8 cellular contexts compared by ENCODE assay signal in genomic region chr9:66267684-66268083, GRCh38.
DNase-seq lines count a peak whose midpoint lies in the region; ATAC-seq, FAIRE-seq and TF ChIP-seq lines count a peak whose summit lies in the region.
"Not testable (repeated sequence)": the region's sequence is repeated elsewhere in the genome, so short reads cannot be mapped to it uniquely, and the experiment has no call there.

No MANE protein-coding gene starts in this region.

- not testable (repeated sequence) for H3K9me3 ChIP-seq in PC-3 (ENCODE audit: low read length); small intestine (ENCODE audit: control insufficient read depth, low read depth); testis

- not testable (repeated sequence) for H3F3A ChIP-seq in PC-3 (ENCODE audit: low read length, unreplicated experiment)

- intact Hi-C loops in PC-3 (cut with micrococcal nuclease); activated CD8-positive, alpha-beta T cell treated with anti-CD3 and anti-CD28 coated beads for 36 hours (cut with micrococcal nuclease); activated T-helper 2 cell treated with anti-CD3 and anti-CD28 coated beads, Interferon-gamma antibody, Interleukin-2, Interleukin-4, amounts not matched to agents 10 μg/mL and 5 μg/mL and 100 μg/mL, durations not matched to agents 14 hours and 24 hours and 36 hours (cut with micrococcal nuclease); lower leg skin (cut with DNase I; ENCODE audit: low total_unique reads); testis (cut with DNase I; ENCODE audit: low total_unique reads): not testable (repeated sequence)

- not testable (repeated sequence) for H3K9me3 Mint-ChIP-seq in activated CD8-positive, alpha-beta T cell treated with anti-CD3 and anti-CD28 coated beads for 36 hours; activated T-helper 2 cell treated with anti-CD3 and anti-CD28 coated beads, Interferon-gamma antibody, Interleukin-2, Interleukin-4, amounts not matched to agents 10 μg/mL and 5 μg/mL and 100 μg/mL, durations not matched to agents 14 hours and 24 hours and 36 hours; effector memory CD8-positive, alpha-beta T cell

- H3K9ac ChIP-seq in PC-3 (ENCODE audit: low read length), result not testable (repeated sequence)

- H2AFZ ChIP-seq in PC-3 (ENCODE audit: low read length), result not testable (repeated sequence)

- H3K4me3 Mint-ChIP-seq in activated CD8-positive, alpha-beta T cell treated with anti-CD3 and anti-CD28 coated beads for 36 hours; effector memory CD8-positive, alpha-beta T cell: not testable (repeated sequence)
- peak overlapping the region; percentile 21 for H3K4me3 Mint-ChIP-seq in activated T-helper 2 cell treated with anti-CD3 and anti-CD28 coated beads, Interferon-gamma antibody, Interleukin-2, Interleukin-4, amounts not matched to agents 10 μg/mL and 5 μg/mL and 100 μg/mL, durations not matched to agents 14 hours and 24 hours and 36 hours (ENCODE audit: low read depth)

- not testable (repeated sequence) for H3K27me3 ChIP-seq in PC-3 (ENCODE audit: low read length); small intestine (ENCODE audit: control insufficient read depth in 2 of 2, insufficient read depth in 2 of 2, low read length in 2 of 2); testis

- not testable (repeated sequence) for H3K4me2 ChIP-seq in PC-3 (ENCODE audit: low read length)

- not testable (repeated sequence) for H3K27ac Mint-ChIP-seq in activated CD8-positive, alpha-beta T cell treated with anti-CD3 and anti-CD28 coated beads for 36 hours; activated T-helper 2 cell treated with anti-CD3 and anti-CD28 coated beads, Interferon-gamma antibody, Interleukin-2, Interleukin-4, amounts not matched to agents 10 μg/mL and 5 μg/mL and 100 μg/mL, durations not matched to agents 14 hours and 24 hours and 36 hours; effector memory CD8-positive, alpha-beta T cell

- not testable (repeated sequence) for BruUV-seq in PC-3 (replicated peaks; lab: Mats Ljungman, UMichigan)

- not testable (repeated sequence) for FAIRE-seq in small intestine (lab: Jason Lieb, UNC)

- H3K36me3 Mint-ChIP-seq in activated CD8-positive, alpha-beta T cell treated with anti-CD3 and anti-CD28 coated beads for 36 hours (ENCODE audit: low read depth); activated T-helper 2 cell treated with anti-CD3 and anti-CD28 coated beads, Interferon-gamma antibody, Interleukin-2, Interleukin-4, amounts not matched to agents 10 μg/mL and 5 μg/mL and 100 μg/mL, durations not matched to agents 14 hours and 24 hours and 36 hours (ENCODE audit: low read depth): not testable (repeated sequence)
- peaks cover 13% of the 10 kb centered on the region for H3K36me3 Mint-ChIP-seq in effector memory CD8-positive, alpha-beta T cell (ENCODE audit: insufficient read depth)

- CTCF ChIA-PET in PC-3 (lab: Charles Lee); activated CD8-positive, alpha-beta T cell treated with anti-CD3 and anti-CD28 coated beads for 36 hours (lab: Charles Lee): not testable (repeated sequence)

- POLR2A ChIA-PET in PC-3 (lab: Charles Lee; ENCODE audit: unreplicated experiment); activated CD8-positive, alpha-beta T cell treated with anti-CD3 and anti-CD28 coated beads for 36 hours (lab: Charles Lee): not testable (repeated sequence)

- not testable (repeated sequence) for ATAC-seq in PC-3
- ATAC-seq in activated CD8-positive, alpha-beta T cell treated with anti-CD3 and anti-CD28 coated beads for 36 hours, result peak; percentile 39
- peak; percentile 72 for ATAC-seq in effector memory CD8-positive, alpha-beta T cell (replicated peaks)

- DNase-seq in EH (ENCODE audit: low read depth) (peak; percentile 0), PC-3 (peak; percentile 0), lower leg skin (ENCODE audit: low spot score in 2 of 2) (peak; percentile 21 to 69), small intestine (peak; percentile 12), testis (peak; percentile 18)
- DNase-seq in activated CD8-positive, alpha-beta T cell treated with anti-CD3 and anti-CD28 coated beads for 36 hours, result peak; percentile 15
- peak; percentile 43 for DNase-seq in activated T-helper 2 cell treated with anti-CD3 and anti-CD28 coated beads, Interferon-gamma antibody, Interleukin-2, Interleukin-4, amounts not matched to agents 10 μg/mL and 5 μg/mL and 100 μg/mL, durations not matched to agents 14 hours and 24 hours and 36 hours (ENCODE audit: low spot score)
- DNase-seq in effector memory CD8-positive, alpha-beta T cell, result peak in 2 of 3 experiments; percentile 8 to 24

- 54% methylated on average over 11 of the region's 22 CpGs; no CpG with 5 or more reads in 1 of the 2 donors for WGBS in lower leg skin, 2 donors
- 21 to 60% (median 38%) methylated on average over 6 to 13 of the region's 22 CpGs for WGBS in small intestine, 3 donors
- 32% methylated on average over 11 of the region's 22 CpGs; no CpG with 5 or more reads in 1 of the 2 donors for WGBS in testis, 2 donors

- TF ChIP-seq POLR2A in lower leg skin (IDR thresholded peaks at IDR 0.05); testis (IDR thresholded peaks at IDR 0.05): not testable (repeated sequence)

- TF ChIP-seq CTCF in PC-3 (conservative IDR thresholded peaks at IDR 0.05; ENCODE audit: low read depth, low read length); activated CD8-positive, alpha-beta T cell treated with anti-CD3 and anti-CD28 coated beads for 36 hours (IDR thresholded peaks at IDR 0.05); lower leg skin (IDR thresholded peaks at IDR 0.05); testis (IDR thresholded peaks at IDR 0.05): not testable (repeated sequence)

- not testable (repeated sequence) for H3K4me1 Mint-ChIP-seq in activated CD8-positive, alpha-beta T cell treated with anti-CD3 and anti-CD28 coated beads for 36 hours (ENCODE audit: low read depth); activated T-helper 2 cell treated with anti-CD3 and anti-CD28 coated beads, Interferon-gamma antibody, Interleukin-2, Interleukin-4, amounts not matched to agents 10 μg/mL and 5 μg/mL and 100 μg/mL, durations not matched to agents 14 hours and 24 hours and 36 hours (ENCODE audit: low read depth); effector memory CD8-positive, alpha-beta T cell (ENCODE audit: low read depth in 2 of 2)

- H3K4me1 ChIP-seq in PC-3 (ENCODE audit: insufficient read depth, low read length); small intestine (ENCODE audit: control insufficient read depth in 2 of 2, insufficient read depth in 1 of 2, low read depth in 1 of 2, low read length in 1 of 2); testis: not testable (repeated sequence)

- H3K9me2 ChIP-seq in PC-3 (replicated peaks; ENCODE audit: low read length), result not testable (repeated sequence)

- not testable (repeated sequence) for H4K20me1 ChIP-seq in PC-3 (ENCODE audit: low read length)

- H3K36me3 ChIP-seq in PC-3 (ENCODE audit: low read depth, low read length); small intestine (ENCODE audit: control insufficient read depth in 2 of 2, insufficient read depth in 2 of 2, low read length in 2 of 2); testis (ENCODE audit: low read depth, missing control alignments): not testable (repeated sequence)

- not testable (repeated sequence) for H3K27ac ChIP-seq in PC-3 (ENCODE audit: low read length); small intestine (ENCODE audit: low read depth in 1 of 2, low read length in 1 of 2); testis

- not testable (repeated sequence) for H3K4me3 ChIP-seq in PC-3 (ENCODE audit: low read length); lower leg skin (ENCODE audit: low read depth, poor library complexity, severe bottlenecking); small intestine (ENCODE audit: low read depth in 1 of 2, low read length in 2 of 2); testis

- not testable (repeated sequence) for H3K79me2 ChIP-seq in PC-3 (ENCODE audit: low read length)

- H3K27me3 Mint-ChIP-seq in activated CD8-positive, alpha-beta T cell treated with anti-CD3 and anti-CD28 coated beads for 36 hours; activated T-helper 2 cell treated with anti-CD3 and anti-CD28 coated beads, Interferon-gamma antibody, Interleukin-2, Interleukin-4, amounts not matched to agents 10 μg/mL and 5 μg/mL and 100 μg/mL, durations not matched to agents 14 hours and 24 hours and 36 hours (ENCODE audit: low read depth); effector memory CD8-positive, alpha-beta T cell: not testable (repeated sequence)
